ENCODE assay signal across 8 cellular contexts in the genomic region with DNA sequence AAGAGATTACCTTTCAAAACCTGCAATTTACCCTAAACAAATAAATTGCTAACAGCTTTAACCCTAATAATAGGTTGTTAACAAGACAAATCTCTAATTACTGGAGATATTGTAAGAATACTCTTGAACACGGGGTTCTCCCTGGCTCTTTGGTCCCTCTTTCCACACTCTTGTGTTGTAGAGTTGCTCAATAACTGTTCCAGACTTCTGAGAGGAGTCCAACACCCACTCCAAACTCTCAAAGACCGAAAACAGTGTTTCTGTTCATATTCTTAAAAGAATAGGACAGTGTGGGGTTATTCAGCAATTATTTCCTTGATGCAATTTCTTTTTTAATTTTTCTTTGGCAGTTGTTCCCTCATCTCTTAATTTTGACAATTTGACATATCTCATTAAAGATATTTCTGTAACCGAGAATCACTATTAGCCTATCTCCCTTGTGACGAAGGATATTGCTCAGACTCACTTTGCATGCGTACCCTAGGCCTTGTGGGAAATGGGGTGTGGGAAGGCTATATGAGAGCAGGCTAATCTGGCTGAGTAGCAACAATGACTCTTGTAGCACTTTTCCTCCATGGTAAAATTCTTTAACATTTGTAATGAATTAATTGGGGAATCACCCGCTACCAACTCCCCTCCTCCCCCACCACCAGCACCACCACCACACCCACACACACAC.
"Had no signal": no experiment of that assay in that cellular context is flagged by ENCODE, and none has a peak within 500 bp of the region (broad histone marks: within the 10 kb centered on the region; RNA-seq: fewer than 3 reads in every experiment).

No MANE protein-coding gene starts in this region.

- H3K36me3 ChIP-seq: HAP-1 had no signal

- H3K27ac ChIP-seq: GM23248, HL-60 had no signal

- DNase-seq: GM23248, GOT3, H7, KBM-7 had no signal

- H3K4me1 ChIP-seq: HAP-1 had no signal

- ATAC-seq: HCT116, HepG2 had no signal

- H3K9me3 ChIP-seq: HAP-1 had no signal

- H3K4me3 ChIP-seq: GM23248, HAP-1 had no signal

- H3K9ac ChIP-seq: GM23248 had no signal

- H2AFZ ChIP-seq: GM23248 had no signal
